8 cellular contexts compared by ENCODE assay signal in the genomic region with DNA sequence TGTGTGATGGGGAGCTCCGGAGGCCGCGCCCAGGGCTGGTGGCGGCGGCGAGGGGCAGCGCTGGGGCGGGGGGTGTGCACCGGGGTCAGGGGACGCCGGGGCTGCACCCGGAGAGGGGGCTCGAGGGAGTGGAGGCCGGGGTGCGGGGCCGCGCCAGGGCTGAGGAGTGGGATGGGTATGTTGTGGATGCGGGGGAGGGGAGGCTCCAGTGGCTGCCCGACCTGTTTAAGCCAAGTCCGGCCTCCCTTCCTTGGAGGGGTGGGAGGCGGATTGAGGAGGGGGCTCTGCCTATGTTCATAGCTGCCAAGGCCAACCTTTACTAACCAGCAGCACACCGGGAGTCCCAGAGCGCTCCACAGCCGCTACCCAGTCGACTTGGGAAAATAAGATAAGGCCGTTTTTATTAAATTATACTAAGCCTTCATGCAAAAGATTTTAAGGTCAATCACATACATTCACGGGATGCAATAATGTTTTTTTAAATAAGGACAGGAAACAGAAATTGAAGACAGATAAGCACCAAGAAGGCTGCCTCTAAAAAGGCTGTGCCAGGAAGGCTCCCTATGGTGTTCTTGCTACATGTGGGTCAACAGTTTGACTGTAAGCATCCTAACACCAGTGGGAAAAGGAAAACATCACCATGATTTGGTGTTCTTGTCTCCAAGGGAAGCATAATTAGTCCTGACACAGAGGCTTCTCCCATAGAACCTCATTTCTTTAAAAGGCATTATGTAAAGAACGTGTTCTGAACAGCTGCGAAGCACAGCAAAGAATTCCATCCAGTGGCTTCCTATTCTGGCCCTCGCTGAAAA. TPM values are rescaled to one million over a fixed set of nuclear protein-coding genes. Genes with fewer than 3 reads are reported as not detected.
DNase-seq lines count a peak whose midpoint lies in the region; ATAC-seq, FAIRE-seq and TF ChIP-seq lines count a peak whose summit lies in the region.

No MANE protein-coding gene starts in this region.

- ATAC-seq in GM21515 (IDR thresholded peaks at IDR 0.05; ENCODE audit: unreplicated experiment), result peak; percentile 13
- peak; percentile 50 for ATAC-seq in HepG2

- H3K27ac ChIP-seq in HepG2 (ENCODE audit: extremely low read length, insufficient read depth, low read length), result peak overlapping the region; percentile 62
- peak overlapping the region; percentile 83 to 89 (median 86) for H3K27ac ChIP-seq in thyroid gland

- TF ChIP-seq CTCF in astrocyte of the spinal cord (IDR thresholded peaks at IDR 0.05; ENCODE audit: low read depth, low read length), result no peak
- TF ChIP-seq CTCF in HepG2 (CRISPR knock-in tag; IDR thresholded peaks at IDR 0.05), result no peak
- no peak for TF ChIP-seq CTCF in thyroid gland (IDR thresholded peaks at IDR 0.05)

- no peak for TF ChIP-seq EP300 in HepG2 (IDR thresholded peaks at IDR 0.05; ENCODE audit: low read depth in 2 of 2, low read length in 2 of 2)
- no peak for TF ChIP-seq EP300 in HepG2 (CRISPR knock-in tag; IDR thresholded peaks at IDR 0.05; ENCODE audit: borderline replicate concordance)

- no peak overlapping the region for H2AFZ ChIP-seq in HepG2 (ENCODE audit: low read length)

- POLR2A ChIA-PET in HepG2 (lab: Yijun Ruan, JAX), result interaction anchor here (0.5 to 4.0 kb wide), 7 partner anchors 10 to 150 kb away, joined by 3 to 21 read pairs (median 6); a partner anchor contains a TSS

- peaks cover 25% of the 10 kb centered on the region for H3K4me1 ChIP-seq in HepG2 (ENCODE audit: insufficient read depth, low read length)
- H3K4me1 ChIP-seq in thyroid gland, result peaks cover 8 to 14% of the 10 kb centered on the region in 2 donors

- no peaks in the 10 kb centered on the region for H3K27me3 ChIP-seq in HepG2 (ENCODE audit: control insufficient read depth in 1 of 2, insufficient read depth in 2 of 2, low read length in 2 of 2)
- no peaks in the 10 kb centered on the region for H3K27me3 ChIP-seq in thyroid gland

- no peaks in the 10 kb centered on the region for H4K20me1 ChIP-seq in HepG2 (ENCODE audit: insufficient read depth, low read length)

- FAIRE-seq in HepG2 (lab: Jason Lieb, UNC), result peak; percentile 12

- in situ Hi-C loops in Caki2 (cut with HindIII; ENCODE audit: low pct_unique_long_range_greater_than_20kb, low sequenced_read_pairs) (no loop called here), astrocyte of the spinal cord (cut with HindIII; ENCODE audit: low sequenced_read_pairs) (no loop called here), HepG2 (cut with HindIII; ENCODE audit: extremely low pct_ligation_motif_present, low pct_unique_long_range_greater_than_20kb) (no loop called here)

- H3K4me3 ChIP-seq in astrocyte of the spinal cord (ENCODE audit: low read depth, low read length), result peak overlapping the region; percentile 63
- peak overlapping the region; percentile 50 to 88 (median 75) for H3K4me3 ChIP-seq in HepG2 (replicated peaks in 1 of 3; ENCODE audit: insufficient read depth in 1 of 3, low read depth in 2 of 3, low read length in 3 of 3)
- peak overlapping the region in 2 of 3 donors; percentile 17 to 64 for H3K4me3 ChIP-seq in thyroid gland (replicated peaks in 1 of 3)

- whole genome bisulfite sequencing in HepG2 (ENCODE audit: low lambda C conversion rate), result 40% methylated on average over 9 of the region's 30 CpGs
- WGBS in thyroid gland, 2 donors, result 33 to 44% methylated on average over 11 to 14 of the region's 30 CpGs

- H3K9ac ChIP-seq in HepG2 (ENCODE audit: insufficient read depth, low read depth, low read length), result peak overlapping the region; percentile 68

- H3K9me3 ChIP-seq in HepG2 (ENCODE audit: low read length) (no peaks in the 10 kb centered on the region), thyroid gland (no peaks in the 10 kb centered on the region)

- TF ChIP-seq POLR2A in HepG2 (IDR thresholded peaks at IDR 0.05; ENCODE audit: insufficient read depth in 1 of 2, low read depth in 2 of 2, low read length in 2 of 2) (peak in 1 of 2 experiments; percentile 14; a peak in 1 of 4 replicates), thyroid gland (IDR thresholded peaks at IDR 0.05) (no peak)

- BruUV-seq in HepG2 (replicated peaks; lab: Mats Ljungman, UMichigan), result TSS peak; percentile 67

- peak overlapping the region; percentile 81 for H3K4me2 ChIP-seq in HepG2 (ENCODE audit: low read depth, low read length)

- intact Hi-C loops in HepG2 (cut with micrococcal nuclease; ENCODE audit: unreplicated experiment) (no loop called here), thyroid gland (cut with DNase I) (loop anchor here (2.0 kb wide), 1 partner anchor 22 kb away; no protein-coding TSS in a partner anchor)

- H3K36me3 ChIP-seq in HepG2 (replicated peaks in 1 of 2; ENCODE audit: control insufficient read depth in 1 of 2, insufficient read depth in 2 of 2, low read length in 2 of 2) (peaks cover 0 to 7% of the 10 kb centered on the region in 2 experiments; a peak in 3 of 5 replicates), thyroid gland (no peaks in the 10 kb centered on the region)

- CTCF ChIA-PET in HepG2 (lab: Yijun Ruan, JAX; ENCODE audit: low intra/inter-chr PET ratio, low total read pairs), result no interaction called here

- peaks cover 9% of the 10 kb centered on the region for H3K79me2 ChIP-seq in HepG2 (ENCODE audit: insufficient read depth, low read length)

- DNase-seq in Caki2 (ENCODE audit: low read depth), result peak; percentile 34
- DNase-seq in LHCN-M2 (ENCODE audit: low read depth), result peak; percentile 23
- peak; percentile 43 for DNase-seq in astrocyte of the spinal cord (ENCODE audit: low read depth, low spot score)
- DNase-seq in HepG2 (ENCODE audit: low spot score), result no peak
- peak; percentile 29 to 44 for DNase-seq in thyroid gland
- no peak for DNase-seq in islet precursor cell
- DNase-seq in stimulated activated CD4-positive, alpha-beta T cell treated with anti-CD3 and anti-CD28 coated beads, Interleukin-4, amount 100 ng/mL, for 4 hours, result no peak

- no peak for TF ChIP-seq RAD21 in HepG2 (CRISPR knock-in tag; IDR thresholded peaks at IDR 0.05)

TF ChIP-seq in HepG2, 621 proteins besides CTCF, POLR2A, EP300 and RAD21 (continues in another document):
- 0 out of 2 replicates have a peak, but pooled peaks have one; percentile 1 for TF ChIP-seq ERF (CRISPR knock-in tag; IDR thresholded peaks at IDR 0.05)
- no peak for TF ChIP-seq MIXL1 (CRISPR knock-in tag; IDR thresholded peaks at IDR 0.05)

RNA-seq across cellular contexts. Expression of a gene that starts 0.6 kb away (rescaled TPM):
- 10.4 and 20.2 TPM in 2 replicates for total RNA-seq in Caki2 (2014; rRNA removed; shearing (Covaris generic); ENCODE audit: low replicate concordance)
- total RNA-seq in LHCN-M2 (2014; rRNA removed) (30.9 and 34.0 TPM in 2 replicates), HepG2 (2016; rRNA removed; fragmentation: Illumina TruSeq; extraction: Trizol) (11.7 and 12.3 TPM in 2 replicates), thyroid gland (10 to 100 TPM; 34.2 to 70.7 (median 43.4) TPM)
- polyA plus RNA-seq in LHCN-M2 (2012), result 14.3 TPM
- total RNA-seq in HepG2 (2016; cell fraction: cytosol; rRNA removed; fragmentation: Illumina TruSeq; extraction: Trizol; ENCODE audit: low read depth), result 1.5 and 2.2 TPM in 2 replicates
- total RNA-seq in HepG2 (2016; cell fraction: insoluble cytoplasmic fraction; rRNA removed; fragmentation: Illumina TruSeq; extraction: Trizol), result 10.3 and 11.9 TPM in 2 replicates
- 4.5 and 4.8 TPM in 2 replicates for total RNA-seq in HepG2 (2016; cell fraction: membrane; rRNA removed; fragmentation: Illumina TruSeq; extraction: Trizol)
- total RNA-seq in HepG2 (2016; cell fraction: nucleus; rRNA removed; fragmentation: Illumina TruSeq; extraction: Trizol), result 14.0 and 14.6 TPM in 2 replicates
- 7.9 and 8.5 TPM in 2 replicates for polyA plus RNA-seq in HepG2 (2011; rRNA removed)
- polyA plus RNA-seq in HepG2 (2011; cell fraction: cytosol; rRNA removed), result 6.1 and 8.3 TPM in 2 replicates
- polyA plus RNA-seq in HepG2 (2011; cell fraction: nucleus; rRNA removed), result 12.9 and 14.6 TPM in 2 replicates
- polyA plus RNA-seq in HepG2 (2012), result 6.0 and 7.1 TPM in 2 replicates
- polyA plus RNA-seq in HepG2 (2016; cell fraction: cytosol; fragmentation: Illumina TruSeq; extraction: Trizol; ENCODE audit: low read depth), result 0.45 and 0.71 TPM in 2 replicates
- 6.7 and 7.3 TPM in 2 replicates for polyA plus RNA-seq in HepG2 (2016; cell fraction: insoluble cytoplasmic fraction; fragmentation: Illumina TruSeq; extraction: Trizol; ENCODE audit: low read depth)
- 1.6 and 1.7 TPM in 2 replicates for polyA plus RNA-seq in HepG2 (2016; cell fraction: membrane; fragmentation: Illumina TruSeq; extraction: Trizol; ENCODE audit: low read depth)
- 8.3 and 8.6 TPM in 2 replicates for polyA plus RNA-seq in HepG2 (2016; cell fraction: nucleus; fragmentation: Illumina TruSeq; extraction: Trizol; ENCODE audit: insufficient read depth, low read depth)
- polyA minus RNA-seq in HepG2 (2011; rRNA and poly(A)+ RNA removed; ENCODE audit: low replicate concordance), result 14.5 and 27.4 TPM in 2 replicates
- polyA minus RNA-seq in HepG2 (2011; cell fraction: cytosol; rRNA and poly(A)+ RNA removed), result 9.3 and 9.7 TPM in 2 replicates
- polyA minus RNA-seq in HepG2 (2011; cell fraction: nucleus; rRNA and poly(A)+ RNA removed), result 32.3 and 32.4 TPM in 2 replicates

RNA-seq across cellular contexts. Expression of a gene that starts 39.5 kb away (rescaled TPM):
- not detected in 2 replicates for total RNA-seq in Caki2 (2014; rRNA removed; shearing (Covaris generic); ENCODE audit: low replicate concordance)
- not detected in 2 replicates for total RNA-seq in LHCN-M2 (2014; rRNA removed)
- not detected for polyA plus RNA-seq in LHCN-M2 (2012)
- 0.09 and 0.13 TPM in 2 replicates for total RNA-seq in HepG2 (2016; rRNA removed; fragmentation: Illumina TruSeq; extraction: Trizol)
- total RNA-seq in HepG2 (2016; cell fraction: cytosol; rRNA removed; fragmentation: Illumina TruSeq; extraction: Trizol; ENCODE audit: low read depth), result not detected in 2 replicates
- total RNA-seq in HepG2 (2016; cell fraction: insoluble cytoplasmic fraction; rRNA removed; fragmentation: Illumina TruSeq; extraction: Trizol), result 0.19 and 0.26 TPM in 2 replicates
- total RNA-seq in HepG2 (2016; cell fraction: membrane; rRNA removed; fragmentation: Illumina TruSeq; extraction: Trizol), result 0.40 and 0.45 TPM in 2 replicates
- not detected in 2 replicates for total RNA-seq in HepG2 (2016; cell fraction: nucleus; rRNA removed; fragmentation: Illumina TruSeq; extraction: Trizol)
- 2.1 and 2.9 TPM in 2 replicates for polyA plus RNA-seq in HepG2 (2011; rRNA removed)
- polyA plus RNA-seq in HepG2 (2011; cell fraction: cytosol; rRNA removed), result 1.8 and 2.0 TPM in 2 replicates
- 0.63 and 1.2 TPM in 2 replicates for polyA plus RNA-seq in HepG2 (2011; cell fraction: nucleus; rRNA removed)
- polyA plus RNA-seq in HepG2 (2012), result 0.72 and 1.4 TPM in 2 replicates
- polyA plus RNA-seq in HepG2 (2016; cell fraction: cytosol; fragmentation: Illumina TruSeq; extraction: Trizol; ENCODE audit: low read depth), result 0.24 and 0.29 TPM in 2 replicates
- polyA plus RNA-seq in HepG2 (2016; cell fraction: insoluble cytoplasmic fraction; fragmentation: Illumina TruSeq; extraction: Trizol; ENCODE audit: low read depth), result 0.47 TPM in 2 replicates
- polyA plus RNA-seq in HepG2 (2016; cell fraction: membrane; fragmentation: Illumina TruSeq; extraction: Trizol; ENCODE audit: low read depth), result 0.42 and 0.52 TPM in 2 replicates
- 0.42 TPM in 1 of 2 replicates, not detected in the other for polyA plus RNA-seq in HepG2 (2016; cell fraction: nucleus; fragmentation: Illumina TruSeq; extraction: Trizol; ENCODE audit: insufficient read depth, low read depth)
- 2.2 TPM in 1 of 2 replicates, not detected in the other for polyA minus RNA-seq in HepG2 (2011; rRNA and poly(A)+ RNA removed; ENCODE audit: low replicate concordance)
- polyA minus RNA-seq in HepG2 (2011; cell fraction: cytosol; rRNA and poly(A)+ RNA removed), result 0.59 and 0.62 TPM in 2 replicates
- 0.39 and 0.50 TPM in 2 replicates for polyA minus RNA-seq in HepG2 (2011; cell fraction: nucleus; rRNA and poly(A)+ RNA removed)
- total RNA-seq in thyroid gland, result not detected

Comparison
In these comparisons a context has a peak if more than half of its experiments do, and no peak if none do; other contexts are left out.
1. DNase-seq: peak in Caki2 (single experiment), LHCN-M2 (single experiment), astrocyte of the spinal cord (single experiment) and thyroid gland (2 of 2); none in HepG2 (single experiment), islet precursor cell (single experiment) and stimulated activated CD4-positive, alpha-beta T cell treated with anti-CD3 and anti-CD28 coated beads, Interleukin-4, amount 100 ng/mL, for 4 hours (0 of 2).
2. Peak in every context shown above with its lines, with median percentiles within 50 percentile points of each other: H3K4me3 ChIP-seq.